In the genomic region with DNA sequence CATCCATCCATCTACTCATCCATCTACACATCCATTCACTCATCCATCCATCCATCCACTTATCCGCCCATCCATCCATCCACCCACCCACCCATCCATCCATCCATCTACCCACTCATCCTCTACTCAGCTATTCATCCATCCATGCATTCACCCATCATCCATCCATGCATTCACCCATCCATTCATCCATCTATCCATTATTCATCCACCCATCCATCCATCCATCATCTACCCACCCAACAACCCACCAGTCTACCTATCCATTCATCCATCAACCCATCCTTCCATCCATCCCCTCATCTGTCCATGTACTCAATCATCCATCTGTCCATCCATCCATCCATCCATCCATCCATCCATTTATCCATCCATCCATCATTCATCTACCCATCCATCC, we compare ENCODE assay signal across 3 cellular contexts.
TF ChIP-seq lines count a peak whose summit lies in the region.

No MANE protein-coding gene starts in this region.

TF ChIP-seq in HEK293, 187 proteins besides CTCF, POLR2A, EP300 and RAD21:
- TF ChIP-seq OSR2 (tag by site-specific recombination; IDR thresholded peaks at IDR 0.05) (no peak), ZNF311 (tag by site-specific recombination; IDR thresholded peaks at IDR 0.05; ENCODE audit: borderline replicate concordance) (no peak), ZNF16 (tag by site-specific recombination; IDR thresholded peaks at IDR 0.05; ENCODE audit: low read depth) (no peak), MZF1 (tag by site-specific recombination; IDR thresholded peaks at IDR 0.05; ENCODE audit: borderline replicate concordance) (no peak), BCL11B (tag by site-specific recombination; IDR thresholded peaks at IDR 0.05; ENCODE audit: low read depth) (no peak), ZNF366 (tag by site-specific recombination; conservative IDR thresholded peaks at IDR 0.05) (peak; percentile 90), ZNF621 (tag by site-specific recombination; IDR thresholded peaks at IDR 0.05) (no peak), ZSCAN30 (tag by site-specific recombination; IDR thresholded peaks at IDR 0.05) (no peak), HOXC10 (CRISPR knock-in tag; IDR thresholded peaks at IDR 0.05) (no peak), ZNF433 (tag by site-specific recombination; IDR thresholded peaks at IDR 0.05; ENCODE audit: low read depth) (no peak), EGR2 (tag by site-specific recombination; IDR thresholded peaks at IDR 0.05; ENCODE audit: low read depth) (peak; percentile 45; the same call in 1 of the 2 replicates), ZNF354C (tag by site-specific recombination; IDR thresholded peaks at IDR 0.05; ENCODE audit: borderline replicate concordance, low read depth) (no peak), ZNF629 (tag by site-specific recombination; IDR thresholded peaks at IDR 0.05) (no peak), ZBTB17 (tag by site-specific recombination; IDR thresholded peaks at IDR 0.05) (peak; percentile 91)

TF ChIP-seq in IMR-90, 13 proteins besides CTCF, POLR2A, EP300 and RAD21:
- TF ChIP-seq BHLHE40 (IDR thresholded peaks at IDR 0.05; ENCODE audit: low read depth, low read length) (no peak), RFX5 (IDR thresholded peaks at IDR 0.05; ENCODE audit: low read depth, low read length) (no peak), SMC3 (IDR thresholded peaks at IDR 0.05; ENCODE audit: low read depth, low read length) (no peak), RCOR1 (IDR thresholded peaks at IDR 0.05; ENCODE audit: insufficient replicate concordance, low read length) (no peak), CEBPB (IDR thresholded peaks at IDR 0.05; ENCODE audit: low read depth, low read length) (no peak), MXI1 (IDR thresholded peaks at IDR 0.05; ENCODE audit: borderline replicate concordance, low read depth, low read length) (no peak), CHD1 (IDR thresholded peaks at IDR 0.05; ENCODE audit: low read depth, low read length) (no peak), MAZ (IDR thresholded peaks at IDR 0.05; ENCODE audit: borderline replicate concordance, low read depth, low read length) (no peak), FOS (IDR thresholded peaks at IDR 0.05; ENCODE audit: low read depth, low read length) (no peak), MAFK (IDR thresholded peaks at IDR 0.05; ENCODE audit: low read depth, low read length) (no peak), NFE2L2 (IDR thresholded peaks at IDR 0.05; ENCODE audit: low read depth, low read length) (no peak)
- TF ChIP-seq, protein P1, sequence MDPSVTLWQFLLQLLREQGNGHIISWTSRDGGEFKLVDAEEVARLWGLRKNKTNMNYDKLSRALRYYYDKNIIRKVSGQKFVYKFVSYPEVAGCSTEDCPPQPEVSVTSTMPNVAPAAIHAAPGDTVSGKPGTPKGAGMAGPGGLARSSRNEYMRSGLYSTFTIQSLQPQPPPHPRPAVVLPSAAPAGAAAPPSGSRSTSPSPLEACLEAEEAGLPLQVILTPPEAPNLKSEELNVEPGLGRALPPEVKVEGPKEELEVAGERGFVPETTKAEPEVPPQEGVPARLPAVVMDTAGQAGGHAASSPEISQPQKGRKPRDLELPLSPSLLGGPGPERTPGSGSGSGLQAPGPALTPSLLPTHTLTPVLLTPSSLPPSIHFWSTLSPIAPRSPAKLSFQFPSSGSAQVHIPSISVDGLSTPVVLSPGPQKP (IDR thresholded peaks at IDR 0.05; ENCODE audit: borderline replicate concordance, low read depth, low read length) = no peak
- TF ChIP-seq, protein P2, sequence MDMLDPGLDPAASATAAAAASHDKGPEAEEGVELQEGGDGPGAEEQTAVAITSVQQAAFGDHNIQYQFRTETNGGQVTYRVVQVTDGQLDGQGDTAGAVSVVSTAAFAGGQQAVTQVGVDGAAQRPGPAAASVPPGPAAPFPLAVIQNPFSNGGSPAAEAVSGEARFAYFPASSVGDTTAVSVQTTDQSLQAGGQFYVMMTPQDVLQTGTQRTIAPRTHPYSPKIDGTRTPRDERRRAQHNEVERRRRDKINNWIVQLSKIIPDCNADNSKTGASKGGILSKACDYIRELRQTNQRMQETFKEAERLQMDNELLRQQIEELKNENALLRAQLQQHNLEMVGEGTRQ (IDR thresholded peaks at IDR 0.05; ENCODE audit: low read depth, low read length) = no peak

TF ChIP-seq in H1, 55 proteins besides CTCF, POLR2A, EP300 and RAD21:
- TF ChIP-seq TEAD4 (IDR thresholded peaks at IDR 0.05; ENCODE audit: low read depth, low read length) (no peak), CBX8 (IDR thresholded peaks at IDR 0.05; ENCODE audit: borderline replicate concordance, low read depth, low read length) (no peak), SIN3A (conservative IDR thresholded peaks at IDR 0.05 in 1 of 2, IDR thresholded peaks at IDR 0.05 in 1 of 2; ENCODE audit: low read depth in 1 of 2, low read length in 2 of 2) (no peak), TAF7 (optimal IDR thresholded peaks at IDR 0.05; ENCODE audit: borderline replicate concordance, low read depth, low read length) (no peak), HDAC2 (IDR thresholded peaks at IDR 0.05; ENCODE audit: borderline replicate concordance in 1 of 2, low read depth in 2 of 2, low read length in 2 of 2) (no peak), CHD2 (IDR thresholded peaks at IDR 0.05; ENCODE audit: low read length) (no peak), BRCA1 (IDR thresholded peaks at IDR 0.05; ENCODE audit: low read depth, low read length) (no peak), RFX5 (IDR thresholded peaks at IDR 0.05; ENCODE audit: borderline replicate concordance, low read depth, low read length) (no peak), EGR1 (IDR thresholded peaks at IDR 0.05; ENCODE audit: borderline replicate concordance, low read depth, low read length) (no peak), MAFK (IDR thresholded peaks at IDR 0.05; ENCODE audit: low read depth, low read length) (no peak)
- TF ChIP-seq, protein P3, sequence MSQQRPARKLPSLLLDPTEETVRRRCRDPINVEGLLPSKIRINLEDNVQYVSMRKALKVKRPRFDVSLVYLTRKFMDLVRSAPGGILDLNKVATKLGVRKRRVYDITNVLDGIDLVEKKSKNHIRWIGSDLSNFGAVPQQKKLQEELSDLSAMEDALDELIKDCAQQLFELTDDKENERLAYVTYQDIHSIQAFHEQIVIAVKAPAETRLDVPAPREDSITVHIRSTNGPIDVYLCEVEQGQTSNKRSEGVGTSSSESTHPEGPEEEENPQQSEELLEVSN (IDR thresholded peaks at IDR 0.05) = no peak
